ENCODE assay signal across 8 cellular contexts in the genomic region with DNA sequence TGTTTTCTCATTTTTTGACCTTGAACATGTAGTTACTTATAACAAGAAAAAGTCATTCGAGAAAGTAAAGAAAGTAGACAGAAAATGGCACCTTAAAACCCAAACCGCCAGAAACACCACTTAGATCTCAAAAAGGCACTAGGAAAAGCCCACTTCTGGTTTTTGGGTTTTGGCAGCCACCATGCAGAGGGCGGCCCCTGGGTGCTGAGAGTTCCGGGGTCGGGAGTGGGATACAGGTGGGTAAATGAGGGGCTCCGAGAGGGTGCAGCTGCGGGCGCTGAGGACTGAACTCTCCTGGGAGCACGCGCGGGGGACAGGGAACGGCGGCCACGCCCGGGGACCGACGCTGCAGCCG. TPM values are rescaled to one million over a fixed set of nuclear protein-coding genes. Genes with fewer than 3 reads are reported as not detected.
DNase-seq lines count a peak whose midpoint lies in the region; ATAC-seq and TF ChIP-seq lines count a peak whose summit lies in the region.

No MANE protein-coding gene starts in this region.

- H3K9me3 Mint-ChIP-seq in Calu3 (ENCODE audit: low read depth, unreplicated experiment): peaks cover 9% of the 10 kb centered on the region

- peak overlapping the region; percentile 88 for H3K27ac ChIP-seq in effector memory CD4-positive, alpha-beta T cell (ENCODE audit: insufficient read depth, low read length, poor library complexity, severe bottlenecking)
- H3K27ac ChIP-seq in neuronal stem cell (replicated peaks; ENCODE audit: low read length): no peak overlapping the region

- H3K23ac ChIP-seq in neuronal stem cell (ENCODE audit: low read depth, low read length, poor library complexity): peak overlapping the region; percentile 30

- H2BK5ac ChIP-seq in neuronal stem cell (ENCODE audit: low read length): peak overlapping the region; percentile 72

- TF ChIP-seq CTCF in Calu3 (IDR thresholded peaks at IDR 0.05; ENCODE audit: unreplicated experiment) (no peak), GM20000 (IDR thresholded peaks at IDR 0.05; ENCODE audit: extremely low read depth, missing control alignments) (no peak)

- H3K36me3 Mint-ChIP-seq in Calu3 (ENCODE audit: insufficient read depth, unreplicated experiment): peaks cover 12% of the 10 kb centered on the region

- no peak overlapping the region for H2BK12ac ChIP-seq in neuronal stem cell (ENCODE audit: low read length)

- CTCF ChIA-PET in Calu3 (lab: Charles Lee): interaction anchor here (0.5 to 1.7 kb wide), 3 partner anchors 19 to 684 kb away, joined by 3 to 4 read pairs (median 3); no protein-coding TSS in a partner anchor

- no peak for DNase-seq in Calu3
- no peak for DNase-seq in MG63
- DNase-seq in effector memory CD4-positive, alpha-beta T cell: no peak
- no peak for DNase-seq in neuronal stem cell (ENCODE audit: low spot score)
- DNase-seq in DMS53 treated with DMSO at 0.1 percent for 48 hours (lab: John Stamatoyannopoulos, UW; ENCODE audit: unreplicated experiment): no peak
- DNase-seq in AG08396 (ENCODE audit: low spot score): no peak
- DNase-seq in GM20000 (ENCODE audit: low spot score): no peak

- H3K4me2 ChIP-seq in neuronal stem cell (ENCODE audit: insufficient read depth, low read length, poor library complexity, severe bottlenecking): peak overlapping the region; percentile 86

- no TSS peak for BruUV-seq in Calu3 (replicated peaks; lab: Mats Ljungman, UMichigan)

- ATAC-seq in GM18520 (IDR thresholded peaks at IDR 0.05; ENCODE audit: unreplicated experiment): no peak

- H3K4me1 ChIP-seq in effector memory CD4-positive, alpha-beta T cell (ENCODE audit: control insufficient read depth, insufficient read depth, low read length, poor library complexity, severe bottlenecking): peaks cover 5% of the 10 kb centered on the region
- H3K4me1 ChIP-seq in neuronal stem cell (ENCODE audit: control insufficient read depth in 2 of 2, insufficient read depth in 1 of 2, low read depth in 1 of 2, low read length in 2 of 2): peaks cover 0 to 11% of the 10 kb centered on the region in 2 donors

- H3K4me3 Mint-ChIP-seq in Calu3 (ENCODE audit: low read depth, unreplicated experiment): peak overlapping the region; percentile 83

- H3K36me3 ChIP-seq in MG63 (no peaks in the 10 kb centered on the region), neuronal stem cell (replicated peaks in 1 of 2; ENCODE audit: control insufficient read depth in 2 of 2, insufficient read depth in 2 of 2, low read length in 2 of 2) (no peaks in the 10 kb centered on the region)
- H3K36me3 ChIP-seq in effector memory CD4-positive, alpha-beta T cell (ENCODE audit: control insufficient read depth, insufficient read depth, low read length): no peaks in the 10 kb centered on the region

- no peak overlapping the region for H2AK5ac ChIP-seq in neuronal stem cell (ENCODE audit: low read depth, low read length)

- H2BK15ac ChIP-seq in neuronal stem cell (ENCODE audit: low read length): peak overlapping the region; percentile 71

- H2BK120ac ChIP-seq in neuronal stem cell (ENCODE audit: low read depth, low read length): peak overlapping the region; percentile 84

- H4K91ac ChIP-seq in neuronal stem cell (ENCODE audit: low read depth, low read length, poor library complexity): no peak overlapping the region

- H3K27ac Mint-ChIP-seq in Calu3 (ENCODE audit: unreplicated experiment): no peak overlapping the region

- H3K4me1 Mint-ChIP-seq in Calu3 (ENCODE audit: low read depth, unreplicated experiment): no peaks in the 10 kb centered on the region

- peak overlapping the region; percentile 100 for H2AFZ ChIP-seq in neuronal stem cell (ENCODE audit: low read length)

- H3K9me3 ChIP-seq in MG63 (no peaks in the 10 kb centered on the region), neuronal stem cell (replicated peaks in 1 of 2; ENCODE audit: control insufficient read depth in 2 of 2, insufficient read depth in 1 of 2, low read depth in 1 of 2, low read length in 2 of 2) (peaks cover 0 to 5% of the 10 kb centered on the region in 2 donors)
- H3K9me3 ChIP-seq in effector memory CD4-positive, alpha-beta T cell (ENCODE audit: control insufficient read depth, low read length): no peaks in the 10 kb centered on the region

- H3K27me3 ChIP-seq in MG63 (no peaks in the 10 kb centered on the region), neuronal stem cell (ENCODE audit: control insufficient read depth in 3 of 3, insufficient read depth in 3 of 3, low read depth in 1 of 3, low read length in 3 of 3) (peaks cover 0 to 28% (median 10%) of the 10 kb centered on the region in 3 experiments)
- no peaks in the 10 kb centered on the region for H3K27me3 ChIP-seq in effector memory CD4-positive, alpha-beta T cell (replicated peaks; ENCODE audit: control insufficient read depth, insufficient read depth, low read length, poor library complexity, severe bottlenecking)

- H3K4me3 ChIP-seq in MG63 (peak overlapping the region; percentile 55), neuronal stem cell (ENCODE audit: low read length in 2 of 2) (peak overlapping the region; percentile 58 to 80)
- peak overlapping the region; percentile 70 for H3K4me3 ChIP-seq in effector memory CD4-positive, alpha-beta T cell (ENCODE audit: insufficient read depth, low read depth, low read length, poor library complexity, severe bottlenecking)

- no peaks in the 10 kb centered on the region for H3K27me3 Mint-ChIP-seq in Calu3 (ENCODE audit: unreplicated experiment)

- H3K9ac ChIP-seq in neuronal stem cell (ENCODE audit: low read depth, low read length, poor library complexity): peak overlapping the region; percentile 89

- no peaks in the 10 kb centered on the region for H3K79me1 ChIP-seq in neuronal stem cell (ENCODE audit: low read depth, low read length)

- H4K8ac ChIP-seq in neuronal stem cell (ENCODE audit: low read depth, low read length): no peak overlapping the region

- no peak overlapping the region for H3K14ac ChIP-seq in neuronal stem cell (ENCODE audit: low read length)

- H3K18ac ChIP-seq in neuronal stem cell (ENCODE audit: low read length): peak overlapping the region; percentile 95

- no CpG with 5 or more reads among the region's 18 CpGs for WGBS in neuronal stem cell (ENCODE audit: extremely low coverage in 2 of 2, insufficient read length in 2 of 2, insufficient replicate concordance in 1 of 2), 2 donors

- H3K4ac ChIP-seq in neuronal stem cell (ENCODE audit: low read length): no peak overlapping the region

- intact Hi-C loops in Calu3 (cut with micrococcal nuclease; ENCODE audit: unreplicated experiment): no loop called here

RNA-seq across cellular contexts. Expression of gene TMEM242, which starts 49.2 kb away (rescaled TPM):
- total RNA-seq in Calu3 (2022): 7.9 and 9.9 TPM in 2 replicates
- 6.0 and 6.8 TPM in 2 replicates for total RNA-seq in MG63 (2014; rRNA removed; shearing (Covaris generic); ENCODE audit: low replicate concordance)
- 6.3 TPM for polyA plus RNA-seq in neuronal stem cell (2013, experiment 1 of 2)
- 6.7 TPM for polyA plus RNA-seq in neuronal stem cell (2013, experiment 2 of 2)
